ENCODE assay signal across 1 cellular context in genomic region chr1:180515857-180516388, GRCh38.
TF ChIP-seq lines count a peak whose summit lies in the region.

No MANE protein-coding gene starts in this region.

TF ChIP-seq in HCT116, 20 proteins besides CTCF, POLR2A, EP300 and RAD21 (continued from another document):
- no peak for TF ChIP-seq SRF (IDR thresholded peaks at IDR 0.05; ENCODE audit: low read depth)
TF ChIP-seq in HCT116: peak in this region for 3.
